In genomic region chr10:71623098-71623985, GRCh38 we compare ENCODE assay signal across 9 cellular contexts.
DNase-seq lines count a peak whose midpoint lies in the region; ATAC-seq, FAIRE-seq and TF ChIP-seq lines count a peak whose summit lies in the region.
"Had no signal": no experiment of that assay in that cellular context is flagged by ENCODE, and none has a peak within 500 bp of the region (broad histone marks: within the 10 kb centered on the region; RNA-seq: fewer than 3 reads in every experiment).

No MANE protein-coding gene starts in this region.

- H3K9ac ChIP-seq in BLaER1 treated with 17β-estradiol and CSF1 and Interleukin-3, amounts not matched to agents 10 nM and 100 nM: peak overlapping the region in 5 of 11 experiments; percentile 13 to 50 (median 27); a peak in 4 of 22 replicates
- H3K9ac ChIP-seq in Karpas-422 (ENCODE audit: low read length) (peak overlapping the region; percentile 60), mesendoderm (ENCODE audit: low read length) (peak overlapping the region; percentile 18)

- H3K4ac ChIP-seq in mesendoderm (ENCODE audit: low read depth, low read length): no peak overlapping the region

- H3K23ac ChIP-seq in mesendoderm (ENCODE audit: low read length): no peak overlapping the region

- H2AK5ac ChIP-seq in mesendoderm (ENCODE audit: low read length): peak overlapping the region; percentile 96

- no peaks in the 10 kb centered on the region for H3K9me3 ChIP-seq in BLaER1 treated with 17β-estradiol and CSF1 and Interleukin-3, amounts not matched to agents 10 nM and 100 nM (replicated peaks in 1 of 11)
- H3K9me3 ChIP-seq in Karpas-422 (ENCODE audit: low read length): no peaks in the 10 kb centered on the region

- peak overlapping the region; percentile 70 for H3K56ac ChIP-seq in mesendoderm (ENCODE audit: low read length)

- no CpG with 5 or more reads among the region's 11 CpGs for WGBS in mesendoderm (ENCODE audit: extremely low coverage, insufficient coverage, low lambda C conversion rate)

- no peak overlapping the region for H3K27ac ChIP-seq in BLaER1 treated with 17β-estradiol and CSF1 and Interleukin-3, amounts not matched to agents 10 nM and 100 nM
- peak overlapping the region; percentile 91 for H3K27ac ChIP-seq in Karpas-422 (ENCODE audit: low read length)
- H3K27ac ChIP-seq in mesendoderm (ENCODE audit: low read depth, low read length): no peak overlapping the region
- no peak overlapping the region for H3K27ac ChIP-seq in foreskin keratinocyte

- DNase-seq in Karpas-422 (peak; percentile 61), bronchial epithelial cell (ENCODE audit: low read depth) (peak; percentile 8), mesendoderm (peak; percentile 68), ureter (ENCODE audit: low spot score) (no peak), foreskin keratinocyte (no peak)
- DNase-seq in stimulated activated naive CD4-positive, alpha-beta T cell treated with Interleukin-2 at 50 U/mL for 16 hours (lab: John Stamatoyannopoulos, UW): no peak
- DNase-seq: activated T-cell treated with anti-CD3 and anti-CD28 coated beads for 4 hours had no signal

- no peak overlapping the region for H3K4me3 ChIP-seq in BLaER1 treated with 17β-estradiol and CSF1 and Interleukin-3, amounts not matched to agents 10 nM and 100 nM
- H3K4me3 ChIP-seq in Karpas-422 (ENCODE audit: low read length): peak overlapping the region; percentile 6; the same call in 1 of the 2 replicates
- H3K4me3 ChIP-seq in bronchial epithelial cell (ENCODE audit: low read depth, low read length): no peak overlapping the region
- no peak overlapping the region for H3K4me3 ChIP-seq in mesendoderm (ENCODE audit: low read length)

- no peak overlapping the region for H2AFZ ChIP-seq in Karpas-422 (ENCODE audit: low read length)

- H3K4me2 ChIP-seq in BLaER1 treated with 17β-estradiol and CSF1 and Interleukin-3, amounts not matched to agents 10 nM and 100 nM: peak overlapping the region; percentile 22 to 74 (median 53)
- peak overlapping the region; percentile 35 for H3K4me2 ChIP-seq in Karpas-422 (ENCODE audit: low read depth, low read length, poor library complexity, severe bottlenecking)
- H3K4me2 ChIP-seq in mesendoderm (ENCODE audit: low read length): no peak overlapping the region

- H3K36me3 ChIP-seq in BLaER1 treated with 17β-estradiol and CSF1 and Interleukin-3, amounts not matched to agents 10 nM and 100 nM: no peaks in the 10 kb centered on the region
- no peaks in the 10 kb centered on the region for H3K36me3 ChIP-seq in Karpas-422 (ENCODE audit: insufficient read depth, low read length)
- no peaks in the 10 kb centered on the region for H3K36me3 ChIP-seq in bronchial epithelial cell (ENCODE audit: control insufficient read depth, insufficient read depth, low read length)
- H3K36me3 ChIP-seq in mesendoderm (ENCODE audit: control insufficient read depth, insufficient read depth, low read length): no peaks in the 10 kb centered on the region

- H2BK120ac ChIP-seq in mesendoderm (ENCODE audit: low read depth, low read length): no peak overlapping the region

- H4K20me1 ChIP-seq in BLaER1 treated with 17β-estradiol and CSF1 and Interleukin-3, amounts not matched to agents 10 nM and 100 nM: no peaks in the 10 kb centered on the region; a peak in 1 of 22 replicates
- H4K20me1 ChIP-seq in Karpas-422 (ENCODE audit: insufficient read depth, low read depth, low read length): no peaks in the 10 kb centered on the region

- no peak for TF ChIP-seq CTCF in bronchial epithelial cell (IDR thresholded peaks at IDR 0.05; ENCODE audit: insufficient read depth, low read length, severe bottlenecking)
- no peak for TF ChIP-seq CTCF in foreskin keratinocyte (conservative IDR thresholded peaks at IDR 0.05)

- H4K5ac ChIP-seq in mesendoderm (ENCODE audit: low read length): no peak overlapping the region

- H4K8ac ChIP-seq in mesendoderm (ENCODE audit: low read depth, low read length): no peak overlapping the region

- H2BK5ac ChIP-seq in mesendoderm (ENCODE audit: low read length): peak overlapping the region; percentile 33

- H3K18ac ChIP-seq in mesendoderm (ENCODE audit: low read length): no peak overlapping the region

- no peak for FAIRE-seq in bronchial epithelial cell (lab: Jason Lieb, UNC)

- H3K79me1 ChIP-seq in mesendoderm (ENCODE audit: low read length): no peaks in the 10 kb centered on the region

- H3K9me2 ChIP-seq in Karpas-422 (replicated peaks; ENCODE audit: insufficient read depth, low read length): no peaks in the 10 kb centered on the region

- H2BK15ac ChIP-seq in mesendoderm (replicated peaks; ENCODE audit: low read depth): no peak overlapping the region

- ATAC-seq in foreskin keratinocyte (no peak), GM21381 (IDR thresholded peaks at IDR 0.05; ENCODE audit: unreplicated experiment) (no peak)

- no peaks in the 10 kb centered on the region for H3K27me3 ChIP-seq in BLaER1 treated with 17β-estradiol and CSF1 and Interleukin-3, amounts not matched to agents 10 nM and 100 nM
- H3K27me3 ChIP-seq in Karpas-422 (ENCODE audit: low read length): no peaks in the 10 kb centered on the region
- peaks cover 8% of the 10 kb centered on the region for H3K27me3 ChIP-seq in bronchial epithelial cell (ENCODE audit: control insufficient read depth, insufficient read depth, low read length)
- H3K27me3 ChIP-seq in mesendoderm (ENCODE audit: insufficient read depth, low read length, poor library complexity): no peaks in the 10 kb centered on the region
- H3K27me3 ChIP-seq in foreskin keratinocyte: peaks cover 5% of the 10 kb centered on the region

- peaks cover 31 to 75% (median 54%) of the 10 kb centered on the region in 10 experiments for H3K4me1 ChIP-seq in BLaER1 treated with 17β-estradiol and CSF1 and Interleukin-3, amounts not matched to agents 10 nM and 100 nM
- H3K4me1 ChIP-seq in Karpas-422 (ENCODE audit: low read length) (peaks cover 72% of the 10 kb centered on the region), mesendoderm (ENCODE audit: control insufficient read depth, low read depth, low read length) (peaks cover 28% of the 10 kb centered on the region), foreskin keratinocyte (no peaks in the 10 kb centered on the region)

- H3K79me2 ChIP-seq in Karpas-422 (ENCODE audit: low read length): no peaks in the 10 kb centered on the region
- H3K79me2 ChIP-seq in mesendoderm (ENCODE audit: control insufficient read depth, insufficient read depth, low read length): no peaks in the 10 kb centered on the region

Comparison
In these comparisons a context has a peak if more than half of its experiments do, and no peak if none do; other contexts are left out.
1. DNase-seq: peak in Karpas-422 (single experiment), bronchial epithelial cell (single experiment) and mesendoderm (single experiment); none in ureter (single experiment), foreskin keratinocyte (0 of 2) and stimulated activated naive CD4-positive, alpha-beta T cell treated with Interleukin-2 at 50 U/mL for 16 hours (single experiment).